ENCODE assay signal across 21 cellular contexts in genomic region chr21:42350899-42351543, GRCh38. TPM values are rescaled to one million over a fixed set of nuclear protein-coding genes. Genes with fewer than 3 reads are reported as not detected.
DNase-seq lines count a peak whose midpoint lies in the region; ATAC-seq lines count a peak whose summit lies in the region.
"Had no signal": no experiment of that assay in that cellular context is flagged by ENCODE, and none has a peak within 500 bp of the region (broad histone marks: within the 10 kb centered on the region; RNA-seq: fewer than 3 reads in every experiment).

TFF2 (minus strand) TSS chr21:42350994; CDS start chr21:42350957, 37 bp downstream.

- ATAC-seq in sciatic nerve = no peak
- ATAC-seq: activated CD4-positive, alpha-beta T cell treated with anti-CD3 and anti-CD28 coated beads for 36 hours; GM12878; T-helper 17 cell had no signal

- DNase-seq in D341Med (ENCODE audit: low spot score) = peak; percentile 22
- DNase-seq in M059J (ENCODE audit: low read depth) = peak; percentile 36
- DNase-seq in islet precursor cell = peak; percentile 42
- peak; percentile 37 for DNase-seq in sciatic nerve (ENCODE audit: low spot score)
- no peak for DNase-seq in COLO668 (lab: John Stamatoyannopoulos, UW; ENCODE audit: unreplicated experiment)
- DNase-seq in DMS53 (lab: John Stamatoyannopoulos, UW) = no peak
- DNase-seq in caudate nucleus (lab: John Stamatoyannopoulos, UW) = no peak
- DNase-seq: activated CD4-positive, alpha-beta T cell treated with anti-CD3 and anti-CD28 coated beads for 36 hours; AML-193; COR-L47; MG63; NCI-H2029 treated with DMSO at 0.1 percent for 48 hours; NCI-H510A treated with DMSO at 0.1 percent for 48 hours; nucleus accumbens; T-helper 17 cell had no signal

- intact Hi-C loops in sciatic nerve (cut with DNase I) = no loop called here

- H3K27ac ChIP-seq in caudate nucleus (ENCODE audit: low read depth, low read length) = no peak within 1 kb of the TSS
- H3K27ac ChIP-seq: adrenal gland, esophagus muscularis mucosa, right lobe of liver had no signal

RNA-seq across cellular contexts. Expression of gene TFF2, which starts in this region (rescaled TPM):
- total RNA-seq in M059J (2014; rRNA removed; shearing (Covaris generic)) = 0.30 TPM in 1 of 2 replicates, not detected in the other
- total RNA-seq in sciatic nerve = not detected
- total RNA-seq: activated CD4-positive, alpha-beta T cell treated with anti-CD3 and anti-CD28 coated beads for 36 hours; adrenal gland; cardiac septum; esophagus muscularis mucosa; G401; GM12878; T-helper 17 cell had no signal

Comparison
In these comparisons a context has a peak if more than half of its experiments do, and no peak if none do; other contexts are left out.
1. Peak in DNase-seq in M059J; RNA of the gene not detected or under 1 TPM.
2. Peak in DNase-seq in sciatic nerve; RNA of the gene not detected or under 1 TPM.
3. DNase-seq: peak in D341Med (single experiment) and islet precursor cell (single experiment); none in COLO668 (single experiment), DMS53 (single experiment) and caudate nucleus (0 of 61).